8 cellular contexts compared by ENCODE assay signal in genomic region chr10:102113261-102113955, GRCh38. TPM values are rescaled to one million over a fixed set of nuclear protein-coding genes. Genes with fewer than 3 reads are reported as not detected.
DNase-seq lines count a peak whose midpoint lies in the region; ATAC-seq and TF ChIP-seq lines count a peak whose summit lies in the region.

No MANE protein-coding gene starts in this region.

- peaks cover 48 to 71% (median 61%) of the 10 kb centered on the region in 6 donors for H3K4me1 ChIP-seq in spleen

- peak overlapping the region; percentile 78 for H3K27ac Mint-ChIP-seq in WTC11
- peak overlapping the region; percentile 99 for H3K27ac Mint-ChIP-seq in glutamatergic neuron (ENCODE audit: unreplicated experiment)

- 47 to 62% (median 57%) methylated on average over 7 of the region's 7 CpGs for WGBS in spleen, 5 donors

- H3K4me3 ChIP-seq in HFF-Myc (replicated peaks; ENCODE audit: low read depth, low read length) (peak overlapping the region; percentile 88), spleen (peak overlapping the region in 7 of 8 donors; percentile 60 to 97 (median 77))

- POLR2A ChIA-PET in WTC11 (lab: Charles Lee) = interaction anchor here (0.7 to 1.0 kb wide), 2 partner anchors 9 to 19 kb away, joined by 3 to 5 read pairs; no protein-coding TSS in a partner anchor

- H3K4me1 Mint-ChIP-seq in WTC11 = peaks cover 56% of the 10 kb centered on the region
- H3K4me1 Mint-ChIP-seq in glutamatergic neuron (ENCODE audit: low read depth, unreplicated experiment) = peaks cover 50% of the 10 kb centered on the region

- H3K36me3 Mint-ChIP-seq in WTC11 (peaks cover 35% of the 10 kb centered on the region), glutamatergic neuron (ENCODE audit: unreplicated experiment) (peaks cover 6% of the 10 kb centered on the region)

- intact Hi-C loops in spleen (cut with DNase I; ENCODE audit: low total_unique reads) = loop anchor here (10.0 kb wide), 1 partner anchor 49 kb away; the partner anchor contains the start of gene HPS6

- H3K4me3 Mint-ChIP-seq in WTC11 (peak overlapping the region; percentile 88), glutamatergic neuron (ENCODE audit: unreplicated experiment) (peak overlapping the region; percentile 98)

- TF ChIP-seq CTCF in HFF-Myc (IDR thresholded peaks at IDR 0.05; ENCODE audit: low read depth, low read length, missing control alignments) (no peak), WTC11 (IDR thresholded peaks at IDR 0.05) (no peak), glutamatergic neuron (IDR thresholded peaks at IDR 0.05; ENCODE audit: partially characterized antibody, unreplicated experiment) (no peak), spleen (IDR thresholded peaks at IDR 0.05 in 8 of 11, conservative IDR thresholded peaks at IDR 0.05 in 3 of 11) (no peak)

- H3K27me3 Mint-ChIP-seq in WTC11 (ENCODE audit: low read depth) (no peaks in the 10 kb centered on the region), glutamatergic neuron (ENCODE audit: unreplicated experiment) (peaks cover 35% of the 10 kb centered on the region)

- no peaks in the 10 kb centered on the region for H3K27me3 ChIP-seq in spleen (replicated peaks in 1 of 7)

- peaks cover 4 to 35% (median 33%) of the 10 kb centered on the region in 6 donors for H3K36me3 ChIP-seq in spleen

- no peak for TF ChIP-seq POLR2A in spleen (IDR thresholded peaks at IDR 0.05)

- H3K27ac ChIP-seq in spleen = peak overlapping the region in 4 of 8 donors; percentile 96 to 99 (median 98)

- CTCF ChIA-PET in WTC11 (lab: Charles Lee) = interaction anchor here (0.6 to 2.7 kb wide), 13 partner anchors 8 to 511 kb away, joined by 3 to 16 read pairs (median 6); partner anchors contain the start of genes KCNIP2, NOLC1 and PPRC1

- DNase-seq in HFF-Myc (ENCODE audit: extremely low read depth, low read depth) (no peak), WTC11 (ENCODE audit: low spot score) (no peak), glutamatergic neuron (no peak), spleen (no peak), germinal center (ENCODE audit: low spot score) (no peak)

- H3K9me3 ChIP-seq in spleen = no peaks in the 10 kb centered on the region

- no peak for ATAC-seq in WTC11
- ATAC-seq in GM21381 (IDR thresholded peaks at IDR 0.05; ENCODE audit: unreplicated experiment) = no peak
- ATAC-seq in GM18870 (IDR thresholded peaks at IDR 0.05; ENCODE audit: unreplicated experiment) = no peak
- ATAC-seq in GM18858 (IDR thresholded peaks at IDR 0.05; ENCODE audit: unreplicated experiment) = no peak

- H3K9me3 Mint-ChIP-seq in WTC11 (no peaks in the 10 kb centered on the region), glutamatergic neuron (ENCODE audit: unreplicated experiment) (peaks cover 33% of the 10 kb centered on the region)

TF ChIP-seq in WTC11, 78 proteins besides CTCF, POLR2A, EP300 and RAD21:
- TF ChIP-seq, protein P1, sequence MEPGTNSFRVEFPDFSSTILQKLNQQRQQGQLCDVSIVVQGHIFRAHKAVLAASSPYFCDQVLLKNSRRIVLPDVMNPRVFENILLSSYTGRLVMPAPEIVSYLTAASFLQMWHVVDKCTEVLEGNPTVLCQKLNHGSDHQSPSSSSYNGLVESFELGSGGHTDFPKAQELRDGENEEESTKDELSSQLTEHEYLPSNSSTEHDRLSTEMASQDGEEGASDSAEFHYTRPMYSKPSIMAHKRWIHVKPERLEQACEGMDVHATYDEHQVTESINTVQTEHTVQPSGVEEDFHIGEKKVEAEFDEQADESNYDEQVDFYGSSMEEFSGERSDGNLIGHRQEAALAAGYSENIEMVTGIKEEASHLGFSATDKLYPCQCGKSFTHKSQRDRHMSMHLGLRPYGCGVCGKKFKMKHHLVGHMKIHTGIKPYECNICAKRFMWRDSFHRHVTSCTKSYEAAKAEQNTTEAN (CRISPR knock-in tag; IDR thresholded peaks at IDR 0.05) = no peak
- no peak for TF ChIP-seq NR2C2 (CRISPR knock-in tag; IDR thresholded peaks at IDR 0.05)
- TF ChIP-seq, protein P2, sequence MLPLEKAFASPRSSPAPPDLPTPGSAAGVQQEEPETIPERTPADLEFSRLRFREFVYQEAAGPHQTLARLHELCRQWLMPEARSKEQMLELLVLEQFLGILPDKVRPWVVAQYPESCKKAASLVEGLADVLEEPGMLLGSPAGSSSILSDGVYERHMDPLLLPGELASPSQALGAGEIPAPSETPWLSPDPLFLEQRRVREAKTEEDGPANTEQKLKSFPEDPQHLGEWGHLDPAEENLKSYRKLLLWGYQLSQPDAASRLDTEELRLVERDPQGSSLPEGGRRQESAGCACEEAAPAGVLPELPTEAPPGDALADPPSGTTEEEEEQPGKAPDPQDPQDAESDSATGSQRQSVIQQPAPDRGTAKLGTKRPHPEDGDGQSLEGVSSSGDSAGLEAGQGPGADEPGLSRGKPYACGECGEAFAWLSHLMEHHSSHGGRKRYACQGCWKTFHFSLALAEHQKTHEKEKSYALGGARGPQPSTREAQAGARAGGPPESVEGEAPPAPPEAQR (CRISPR knock-in tag; IDR thresholded peaks at IDR 0.05) = no peak
- TF ChIP-seq JAZF1 (CRISPR knock-in tag; IDR thresholded peaks at IDR 0.05) = no peak
- TF ChIP-seq CREM (CRISPR knock-in tag; IDR thresholded peaks at IDR 0.05) = no peak
- no peak for TF ChIP-seq RORB (CRISPR knock-in tag; IDR thresholded peaks at IDR 0.05)
- TF ChIP-seq, protein P3, sequence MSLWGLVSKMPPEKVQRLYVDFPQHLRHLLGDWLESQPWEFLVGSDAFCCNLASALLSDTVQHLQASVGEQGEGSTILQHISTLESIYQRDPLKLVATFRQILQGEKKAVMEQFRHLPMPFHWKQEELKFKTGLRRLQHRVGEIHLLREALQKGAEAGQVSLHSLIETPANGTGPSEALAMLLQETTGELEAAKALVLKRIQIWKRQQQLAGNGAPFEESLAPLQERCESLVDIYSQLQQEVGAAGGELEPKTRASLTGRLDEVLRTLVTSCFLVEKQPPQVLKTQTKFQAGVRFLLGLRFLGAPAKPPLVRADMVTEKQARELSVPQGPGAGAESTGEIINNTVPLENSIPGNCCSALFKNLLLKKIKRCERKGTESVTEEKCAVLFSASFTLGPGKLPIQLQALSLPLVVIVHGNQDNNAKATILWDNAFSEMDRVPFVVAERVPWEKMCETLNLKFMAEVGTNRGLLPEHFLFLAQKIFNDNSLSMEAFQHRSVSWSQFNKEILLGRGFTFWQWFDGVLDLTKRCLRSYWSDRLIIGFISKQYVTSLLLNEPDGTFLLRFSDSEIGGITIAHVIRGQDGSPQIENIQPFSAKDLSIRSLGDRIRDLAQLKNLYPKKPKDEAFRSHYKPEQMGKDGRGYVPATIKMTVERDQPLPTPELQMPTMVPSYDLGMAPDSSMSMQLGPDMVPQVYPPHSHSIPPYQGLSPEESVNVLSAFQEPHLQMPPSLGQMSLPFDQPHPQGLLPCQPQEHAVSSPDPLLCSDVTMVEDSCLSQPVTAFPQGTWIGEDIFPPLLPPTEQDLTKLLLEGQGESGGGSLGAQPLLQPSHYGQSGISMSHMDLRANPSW (CRISPR knock-in tag; conservative IDR thresholded peaks at IDR 0.05; ENCODE audit: low read depth) = no peak
- no peak for TF ChIP-seq GABPB1 (CRISPR knock-in tag; IDR thresholded peaks at IDR 0.05)
- no peak for TF ChIP-seq ZMAT4 (CRISPR knock-in tag; IDR thresholded peaks at IDR 0.05)
- TF ChIP-seq KAT7 (CRISPR knock-in tag; IDR thresholded peaks at IDR 0.05; ENCODE audit: borderline replicate concordance) = no peak
- no peak for TF ChIP-seq ERG (CRISPR knock-in tag; IDR thresholded peaks at IDR 0.05)

RNA-seq across cellular contexts. Expression of gene LDB1, which starts 6.8 kb away (rescaled TPM):
- total RNA-seq in WTC11 (2021) (89.1 to 100 TPM (median 94.2 TPM) in 3 replicates), glutamatergic neuron (ENCODE audit: unreplicated experiment) (310 TPM), spleen (10 to 100 TPM; 59.3 to 89.9 (median 71.1) TPM)
- 10 to 100 TPM; 22.5 to 50.2 (median 25.4) TPM for polyA plus RNA-seq in spleen

RNA-seq across cellular contexts. Expression of gene PPRC1, which starts 19.4 kb away (rescaled TPM):
- total RNA-seq in WTC11 (2021) = 68.0 to 79.4 TPM (median 69.7 TPM) in 3 replicates
- 21.6 TPM for total RNA-seq in glutamatergic neuron (ENCODE audit: unreplicated experiment)
- 10 to 100 TPM; 22.3 to 52.5 (median 30.9) TPM for total RNA-seq in spleen
- polyA plus RNA-seq in spleen = 10 to 100 TPM; 12.1 to 22.0 (median 15.4) TPM

RNA-seq across cellular contexts. Expression of gene NOLC1, which starts 38.8 kb away (rescaled TPM):
- total RNA-seq in WTC11 (2021) (125 to 165 TPM (median 129 TPM) in 3 replicates), glutamatergic neuron (ENCODE audit: unreplicated experiment) (59.5 TPM), spleen (10 to 100 TPM; 37.2 to 60.0 (median 42.3) TPM)
- 10 to 100 TPM; 24.6 to 36.1 (median 34.8) TPM for polyA plus RNA-seq in spleen

RNA-seq across cellular contexts. Expression of gene HPS6, which starts 48.3 kb away (rescaled TPM):
- total RNA-seq in WTC11 (2021) = 18.7 to 20.6 TPM (median 20.6 TPM) in 3 replicates
- total RNA-seq in glutamatergic neuron (ENCODE audit: unreplicated experiment) = 22.1 TPM
- total RNA-seq in spleen = 10 to 100 TPM; 15.9 to 29.5 (median 21.9) TPM
- polyA plus RNA-seq in spleen = 10 to 100 TPM in 2 of 3 donors, 1 to 10 TPM in 1; 7.2 to 14.1 (median 10.8) TPM

RNA-seq across cellular contexts. Expression of gene ARMH3, which starts 57.4 kb away (rescaled TPM):
- total RNA-seq in WTC11 (2021) (16.0 to 17.9 TPM (median 17.1 TPM) in 3 replicates), glutamatergic neuron (ENCODE audit: unreplicated experiment) (48.1 TPM), spleen (10 to 100 TPM; 19.4 to 37.4 (median 25.8) TPM)
- 10 to 100 TPM; 11.6 to 13.5 (median 13.5) TPM for polyA plus RNA-seq in spleen
